8 cellular contexts compared by ENCODE assay signal in the genomic region with DNA sequence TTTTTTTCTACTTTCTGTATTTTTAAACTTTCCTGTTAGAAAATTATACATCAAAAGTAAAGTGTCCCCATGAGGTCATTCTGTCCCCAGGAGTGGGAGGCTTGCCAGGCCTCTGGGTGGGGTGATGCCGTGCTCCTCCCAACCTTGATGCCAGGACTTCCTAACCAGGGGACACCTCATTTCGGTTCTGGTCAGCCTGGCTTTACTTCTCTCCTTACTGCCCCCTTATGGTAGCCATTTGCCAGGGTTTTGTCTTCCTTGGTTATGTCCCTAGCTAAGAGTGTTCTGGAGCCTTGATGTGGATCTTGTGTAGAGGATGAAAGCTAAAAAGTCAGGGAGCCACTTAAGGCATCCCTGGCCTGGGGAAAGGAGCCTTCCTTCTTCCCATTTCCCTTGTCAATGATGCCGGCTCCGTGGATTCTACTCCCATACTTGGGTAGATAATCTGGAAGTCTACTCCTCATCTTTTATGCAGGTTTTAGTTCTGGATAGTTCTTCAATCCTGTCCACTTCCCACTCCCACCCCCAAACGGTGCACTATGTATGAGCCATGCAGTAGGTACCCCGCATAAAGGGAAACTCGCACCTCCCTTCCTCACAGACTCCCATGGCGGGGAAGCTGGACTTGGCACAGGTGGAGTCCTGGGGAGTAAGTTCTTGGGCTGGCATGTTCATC.
DNase-seq lines count a peak whose midpoint lies in the region; ATAC-seq and TF ChIP-seq lines count a peak whose summit lies in the region.

No MANE protein-coding gene starts in this region.

- no peak overlapping the region for H3K27ac ChIP-seq in WERI-Rb-1
- H3K27ac ChIP-seq in prostate gland: no peak overlapping the region

- H3K9me3 ChIP-seq in WERI-Rb-1 (ENCODE audit: severe bottlenecking): no peaks in the 10 kb centered on the region
- no peaks in the 10 kb centered on the region for H3K9me3 ChIP-seq in prostate gland

- no peak for TF ChIP-seq POLR2A in prostate gland (IDR thresholded peaks at IDR 0.05)

- ATAC-seq in GM21515 (IDR thresholded peaks at IDR 0.05; ENCODE audit: unreplicated experiment) (no peak), GM21360 (IDR thresholded peaks at IDR 0.05; ENCODE audit: unreplicated experiment) (no peak)

- intact Hi-C loops in prostate gland (cut with DNase I): no loop called here

- 60% methylated on average over 8 of the region's 8 CpGs for WGBS in prostate gland

- no peaks in the 10 kb centered on the region for H3K27me3 ChIP-seq in WERI-Rb-1 (ENCODE audit: insufficient read depth, low read depth, severe bottlenecking)
- no peaks in the 10 kb centered on the region for H3K27me3 ChIP-seq in prostate gland (replicated peaks; ENCODE audit: insufficient read depth)

- DNase-seq in NCI-H510A treated with DMSO at 0.1 percent for 48 hours (lab: John Stamatoyannopoulos, UW) (peak; percentile 12), NCI-H510A (lab: John Stamatoyannopoulos, UW) (no peak), Kasumi-1 (lab: John Stamatoyannopoulos, UW) (peak; percentile 12 to 17), WERI-Rb-1 (peak; percentile 61), glomerular visceral epithelial cell (ENCODE audit: extremely low spot score) (peak; percentile 57), prostate gland (ENCODE audit: low spot score) (peak; percentile 59)

- H3K4me1 ChIP-seq in prostate gland (replicated peaks): no peaks in the 10 kb centered on the region

- H3K4me3 ChIP-seq in WERI-Rb-1 (ENCODE audit: low read depth, low read length) (no peak overlapping the region), prostate gland (no peak overlapping the region)

- TF ChIP-seq CTCF in WERI-Rb-1 (IDR thresholded peaks at IDR 0.05; ENCODE audit: low read depth, low read length): peak; percentile 77
- TF ChIP-seq CTCF in prostate gland (IDR thresholded peaks at IDR 0.05): peak in 3 of 4 experiments; percentile 60 to 67 (median 65)

- H3K36me3 ChIP-seq in WERI-Rb-1 (no peaks in the 10 kb centered on the region), prostate gland (no peaks in the 10 kb centered on the region)
